Comparison of ENCODE assay signal across 1 cellular context in genomic region chr13:113382542-113382941, GRCh38. TPM values are rescaled to one million over a fixed set of nuclear protein-coding genes. Genes with fewer than 3 reads are reported as not detected.
"Had no signal": no experiment of that assay in that cellular context is flagged by ENCODE, and none has a peak within 500 bp of the region (broad histone marks: within the 10 kb centered on the region; RNA-seq: fewer than 3 reads in every experiment).

No MANE protein-coding gene starts in this region.

RNA-seq across cellular contexts. Expression of gene GRTP1, which starts 18.6 kb away (rescaled TPM):
- total RNA-seq: myocyte had no signal
